ENCODE assay signal across 26 cellular contexts in the genomic region with DNA sequence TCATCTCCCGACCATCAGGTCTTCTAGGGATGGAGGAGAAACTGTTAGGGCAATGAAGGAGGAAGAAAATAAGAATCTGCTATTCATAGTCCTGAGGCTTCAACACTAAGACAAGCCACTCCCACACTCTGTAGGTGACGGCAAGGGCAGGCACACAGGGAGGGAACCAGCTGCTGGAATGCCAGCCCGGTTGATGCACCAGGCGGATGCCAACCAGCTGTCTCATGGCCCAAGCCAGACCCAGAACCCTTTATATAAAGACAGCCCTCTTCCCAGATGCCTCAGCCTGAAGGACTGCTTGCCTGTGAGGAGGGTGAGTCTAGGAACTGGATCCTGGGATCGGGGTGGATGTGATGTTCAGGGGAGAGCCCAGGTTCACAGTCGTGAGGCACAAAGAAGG. TPM values are rescaled to one million over a fixed set of nuclear protein-coding genes. Genes with fewer than 3 reads are reported as not detected.
"Had no signal": no experiment of that assay in that cellular context is flagged by ENCODE, and none has a peak within 500 bp of the region (broad histone marks: within the 10 kb centered on the region; RNA-seq: fewer than 3 reads in every experiment).

A gene with protein sequence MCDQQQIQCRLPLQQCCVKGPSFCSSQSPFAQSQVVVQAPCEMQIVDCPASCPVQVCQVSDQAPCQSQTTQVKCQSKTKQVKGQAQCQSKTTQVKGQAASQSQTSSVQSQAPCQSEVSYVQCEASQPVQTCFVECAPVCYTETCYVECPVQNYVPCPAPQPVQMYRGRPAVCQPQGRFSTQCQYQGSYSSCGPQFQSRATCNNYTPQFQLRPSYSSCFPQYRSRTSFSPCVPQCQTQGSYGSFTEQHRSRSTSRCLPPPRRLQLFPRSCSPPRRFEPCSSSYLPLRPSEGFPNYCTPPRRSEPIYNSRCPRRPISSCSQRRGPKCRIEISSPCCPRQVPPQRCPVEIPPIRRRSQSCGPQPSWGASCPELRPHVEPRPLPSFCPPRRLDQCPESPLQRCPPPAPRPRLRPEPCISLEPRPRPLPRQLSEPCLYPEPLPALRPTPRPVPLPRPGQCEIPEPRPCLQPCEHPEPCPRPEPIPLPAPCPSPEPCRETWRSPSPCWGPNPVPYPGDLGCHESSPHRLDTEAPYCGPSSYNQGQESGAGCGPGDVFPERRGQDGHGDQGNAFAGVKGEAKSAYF (plus strand): TSS at position 279 of the 400 bp plus-strand sequence. CDS start 1,564 bp downstream, outside the sequence.

- H3K9me3 ChIP-seq: esophagus muscularis mucosa, gastroesophageal sphincter, heart left ventricle, tibial artery had no signal

- H3K27ac ChIP-seq: esophagus muscularis mucosa, gastroesophageal sphincter, heart left ventricle, tibial artery had no signal

- H3K4me3 ChIP-seq: esophagus muscularis mucosa, gastroesophageal sphincter, heart left ventricle, lung, tibial artery had no signal

- DNase-seq: activated CD4-positive, alpha-beta memory T cell treated with anti-CD3 and anti-CD28 coated beads, Interleukin-2, amount 10 ng/mL, durations not matched to agents 7 days and 5 days; activated effector memory CD4-positive, alpha-beta T cell treated with anti-CD3 and anti-CD28 coated beads, Interleukin-2, amount 50 U/mL, for 16 hours; activated naive CD4-positive, alpha-beta T cell treated with anti-CD3 and anti-CD28 coated beads, Interleukin-2, amount 10 ng/mL, durations not matched to agents 7 days and 5 days; activated naive CD8-positive, alpha-beta T cell treated with anti-CD3 and anti-CD28 coated beads, Interleukin-2, amount 50 U/mL, for 24 hours; dermis blood vessel endothelial cell; effector CD8-positive, alpha-beta T cell; heart left ventricle; left colon; naive thymus-derived CD8-positive, alpha-beta T cell; stimulated activated CD4-positive, alpha-beta T cell treated with anti-CD3 and anti-CD28 coated beads, Interleukin-4, amount 100 ng/mL, for 24 hours; stimulated activated naive CD8-positive, alpha-beta T cell treated with anti-CD3 and anti-CD28 coated beads, Interleukin-15, Interleukin-2, amounts not matched to agents 100 U/mL and 50 U/mL, for 24 hours; SW 1271; T-helper 17 cell; tibial artery had no signal

- ATAC-seq: activated CD4-positive, CD25-positive, alpha-beta regulatory T cell treated with anti-CD3 and anti-CD28 coated beads, Interleukin-2, amount 50 U/mL, for 24 hours; activated naive CD8-positive, alpha-beta T cell treated with anti-CD3 and anti-CD28 coated beads, Interleukin-2, amount 50 U/mL, for 24 hours; gastroesophageal sphincter; heart left ventricle; left colon; naive thymus-derived CD8-positive, alpha-beta T cell; stimulated activated naive CD8-positive, alpha-beta T cell treated with anti-CD3 and anti-CD28 coated beads, Interleukin-15, Interleukin-2, amounts not matched to agents 100 U/mL and 50 U/mL, for 24 hours; T-helper 17 cell had no signal

- H3K36me3 ChIP-seq: esophagus muscularis mucosa, gastroesophageal sphincter, heart left ventricle, tibial artery had no signal

- H3K27me3 ChIP-seq: tibial artery had no signal

RNA-seq across cellular contexts. Expression of the gene that starts here (rescaled TPM):
- total RNA-seq: activated CD4-positive, alpha-beta memory T cell treated with anti-CD3 and anti-CD28 coated beads, Interleukin-2, amount 10 ng/mL, durations not matched to agents 7 days and 5 days; activated CD4-positive, alpha-beta T cell treated with anti-CD3 and anti-CD28 coated beads, Interleukin-2, amount 10 ng/mL, durations not matched to agents 24 days and 14 days; cardiac septum; dermis blood vessel endothelial cell; esophagus muscularis mucosa; heart left ventricle; left colon; lung; mesenteric fat pad; mucosa of gallbladder; naive thymus-derived CD8-positive, alpha-beta T cell; osteoblast; posterior vena cava; subcutaneous adipose tissue; T-helper 17 cell; ureter had no signal
